Comparison of ENCODE assay signal across 8 cellular contexts in the genomic region with DNA sequence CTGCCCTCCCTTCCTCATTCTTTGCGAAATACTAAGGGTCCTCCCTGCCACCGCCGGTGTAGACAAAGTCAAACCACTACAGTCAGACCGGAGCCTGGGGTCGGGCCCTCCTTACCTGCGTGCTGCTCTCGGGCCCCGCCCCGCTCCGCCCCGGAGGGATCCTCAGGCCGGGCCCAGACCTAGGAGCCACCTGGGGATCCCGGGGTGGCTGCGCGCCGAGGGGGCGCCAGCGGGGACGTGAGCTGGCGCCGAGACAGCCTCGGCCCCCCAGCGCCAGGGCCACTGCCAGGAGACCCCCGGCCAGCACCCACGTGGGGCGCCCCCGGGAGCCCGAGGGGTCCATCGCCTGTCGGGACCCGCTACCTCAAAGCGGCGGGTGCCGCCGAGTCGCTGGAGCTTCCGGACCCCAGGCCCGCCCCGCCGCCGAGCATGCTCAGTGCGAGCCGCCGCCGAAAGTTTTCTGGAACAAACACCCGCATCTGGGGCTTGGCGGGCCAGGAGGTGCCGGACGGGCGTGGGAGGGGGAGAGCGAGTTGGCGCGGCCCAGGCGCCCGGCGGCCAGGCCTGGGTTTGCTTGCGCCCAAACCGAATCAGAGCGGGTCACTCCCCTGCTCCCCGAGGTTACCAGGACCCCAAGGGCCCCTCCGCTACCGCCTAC. TPM values are rescaled to one million over a fixed set of nuclear protein-coding genes. Genes with fewer than 3 reads are reported as not detected.
A peak's percentile ranks its signal among the peaks of the same experiment; 100 is the strongest.
DNase-seq lines count a peak whose midpoint lies in the region; ATAC-seq and TF ChIP-seq lines count a peak whose summit lies in the region.

A gene with protein sequence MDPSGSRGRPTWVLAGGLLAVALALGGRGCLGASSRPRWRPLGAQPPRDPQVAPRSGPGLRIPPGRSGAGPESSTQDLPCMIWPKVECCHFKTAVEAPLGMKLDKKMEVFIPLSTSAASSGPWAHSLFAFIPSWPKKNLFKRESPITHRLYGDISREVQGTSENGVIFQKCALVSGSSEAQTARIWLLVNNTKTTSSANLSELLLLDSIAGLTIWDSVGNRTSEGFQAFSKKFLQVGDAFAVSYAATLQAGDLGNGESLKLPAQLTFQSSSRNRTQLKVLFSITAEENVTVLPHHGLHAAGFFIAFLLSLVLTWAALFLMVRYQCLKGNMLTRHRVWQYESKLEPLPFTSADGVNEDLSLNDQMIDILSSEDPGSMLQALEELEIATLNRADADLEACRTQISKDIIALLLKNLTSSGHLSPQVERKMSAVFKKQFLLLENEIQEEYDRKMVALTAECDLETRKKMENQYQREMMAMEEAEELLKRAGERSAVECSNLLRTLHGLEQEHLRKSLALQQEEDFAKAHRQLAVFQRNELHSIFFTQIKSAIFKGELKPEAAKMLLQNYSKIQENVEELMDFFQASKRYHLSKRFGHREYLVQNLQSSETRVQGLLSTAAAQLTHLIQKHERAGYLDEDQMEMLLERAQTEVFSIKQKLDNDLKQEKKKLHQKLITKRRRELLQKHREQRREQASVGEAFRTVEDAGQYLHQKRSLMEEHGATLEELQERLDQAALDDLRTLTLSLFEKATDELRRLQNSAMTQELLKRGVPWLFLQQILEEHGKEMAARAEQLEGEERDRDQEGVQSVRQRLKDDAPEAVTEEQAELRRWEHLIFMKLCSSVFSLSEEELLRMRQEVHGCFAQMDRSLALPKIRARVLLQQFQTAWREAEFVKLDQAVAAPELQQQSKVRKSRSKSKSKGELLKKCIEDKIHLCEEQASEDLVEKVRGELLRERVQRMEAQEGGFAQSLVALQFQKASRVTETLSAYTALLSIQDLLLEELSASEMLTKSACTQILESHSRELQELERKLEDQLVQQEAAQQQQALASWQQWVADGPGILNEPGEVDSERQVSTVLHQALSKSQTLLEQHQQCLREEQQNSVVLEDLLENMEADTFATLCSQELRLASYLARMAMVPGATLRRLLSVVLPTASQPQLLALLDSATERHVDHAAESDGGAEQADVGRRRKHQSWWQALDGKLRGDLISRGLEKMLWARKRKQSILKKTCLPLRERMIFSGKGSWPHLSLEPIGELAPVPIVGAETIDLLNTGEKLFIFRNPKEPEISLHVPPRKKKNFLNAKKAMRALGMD (minus strand): TSS at position 389 of the 658 bp plus-strand sequence. CDS start 46 bp downstream, at position 343.

- peaks cover 4% of the 10 kb centered on the region for H3K9me3 Mint-ChIP-seq in activated CD8-positive, alpha-beta T cell treated with anti-CD3 and anti-CD28 coated beads for 36 hours

- H3K27ac Mint-ChIP-seq in activated CD8-positive, alpha-beta T cell treated with anti-CD3 and anti-CD28 coated beads for 36 hours = no peak within 1 kb of the TSS

- peak within 1 kb of the TSS; percentile 76 for H3K9ac ChIP-seq in fibroblast of lung (ENCODE audit: insufficient read depth, low read length)

- no peaks in the 10 kb centered on the region for H3K36me3 Mint-ChIP-seq in activated CD8-positive, alpha-beta T cell treated with anti-CD3 and anti-CD28 coated beads for 36 hours (ENCODE audit: low read depth)

- H4K20me1 ChIP-seq in fibroblast of lung (ENCODE audit: control insufficient read depth, extremely low read depth, insufficient read depth, low read length) = no peaks in the 10 kb centered on the region

- peak within 1 kb of the TSS; percentile 76 for H3K27ac ChIP-seq in fibroblast of lung (ENCODE audit: insufficient read depth, low read length)
- H3K27ac ChIP-seq in upper lobe of left lung = peak within 1 kb of the TSS; percentile 70 to 80 (median 76)

- intact Hi-C loops in activated CD8-positive, alpha-beta T cell treated with anti-CD3 and anti-CD28 coated beads for 36 hours (cut with micrococcal nuclease) = no loop called here

- H3K4me1 Mint-ChIP-seq in activated CD8-positive, alpha-beta T cell treated with anti-CD3 and anti-CD28 coated beads for 36 hours (ENCODE audit: low read depth) = peaks cover 22% of the 10 kb centered on the region

- peak within 1 kb of the TSS; percentile 48 for H3K4me3 Mint-ChIP-seq in activated CD8-positive, alpha-beta T cell treated with anti-CD3 and anti-CD28 coated beads for 36 hours

- WGBS in upper lobe of left lung, 2 donors = 13% methylated on average over 31 of the region's 62 CpGs; no CpG with 5 or more reads in 1 of the 2 donors

- POLR2A ChIA-PET in activated CD8-positive, alpha-beta T cell treated with anti-CD3 and anti-CD28 coated beads for 36 hours (lab: Charles Lee) = no interaction called here

- ATAC-seq in activated CD8-positive, alpha-beta T cell treated with anti-CD3 and anti-CD28 coated beads for 36 hours = peak; percentile 28
- ATAC-seq in upper lobe of left lung (ENCODE audit: low FRiP score in 2 of 2) (peak; percentile 4 to 86), GM19452 (IDR thresholded peaks at IDR 0.05; ENCODE audit: unreplicated experiment) (no peak)

- H3K79me2 ChIP-seq in fibroblast of lung (ENCODE audit: control insufficient read depth, insufficient read depth, low read length) = peaks cover 26% of the 10 kb centered on the region

- peak within 1 kb of the TSS; percentile 90 for H2AFZ ChIP-seq in fibroblast of lung (ENCODE audit: low read length)

- CTCF ChIA-PET in activated CD8-positive, alpha-beta T cell treated with anti-CD3 and anti-CD28 coated beads for 36 hours (lab: Charles Lee) = no interaction called here

- H3K27me3 ChIP-seq in fibroblast of lung (ENCODE audit: control insufficient read depth, insufficient read depth, low read length) (no peaks in the 10 kb centered on the region), upper lobe of left lung (peaks cover 0 to 5% (median 1%) of the 10 kb centered on the region in 4 donors)

- H3K4me2 ChIP-seq in fibroblast of lung (ENCODE audit: extremely low read depth, insufficient read depth, low read length) = peak within 1 kb of the TSS; percentile 92

- peak in 1 of 4 donors; percentile 70 for TF ChIP-seq POLR2A in upper lobe of left lung (IDR thresholded peaks at IDR 0.05)

- TF ChIP-seq CTCF in GM20000 (IDR thresholded peaks at IDR 0.05; ENCODE audit: extremely low read depth, missing control alignments) (no peak), fibroblast of lung (conservative IDR thresholded peaks at IDR 0.05 in 1 of 2, IDR thresholded peaks at IDR 0.05 in 1 of 2; ENCODE audit: low read depth in 1 of 2, low read length in 2 of 2) (no peak), upper lobe of left lung (IDR thresholded peaks at IDR 0.05) (no peak)
- TF ChIP-seq CTCF in activated CD8-positive, alpha-beta T cell treated with anti-CD3 and anti-CD28 coated beads for 36 hours (IDR thresholded peaks at IDR 0.05) = no peak

- H3K36me3 ChIP-seq in fibroblast of lung (ENCODE audit: control insufficient read depth, insufficient read depth, low read length) (no peaks in the 10 kb centered on the region), upper lobe of left lung (no peaks in the 10 kb centered on the region)

- DNase-seq in GM20000 (ENCODE audit: low spot score) = peak; percentile 61
- peak; percentile 52 for DNase-seq in activated CD8-positive, alpha-beta T cell treated with anti-CD3 and anti-CD28 coated beads for 36 hours
- DNase-seq in fibroblast of lung (ENCODE audit: low read depth in 2 of 2) = peak; percentile 60 to 67
- peak; percentile 55 for DNase-seq in mucosa of gallbladder (ENCODE audit: low spot score)
- peak; percentile 65 to 94 for DNase-seq in upper lobe of left lung
- no peak for DNase-seq in effector CD4-positive, alpha-beta T cell
- DNase-seq in COLO829 (ENCODE audit: low spot score) = no peak

- H3K4me3 ChIP-seq in fibroblast of lung (replicated peaks in 1 of 4; ENCODE audit: control extremely low read depth in 1 of 4, insufficient read depth in 1 of 4, low read depth in 3 of 4, low read length in 4 of 4) (peak within 1 kb of the TSS; percentile 73 to 88 (median 80)), upper lobe of left lung (peak within 1 kb of the TSS; percentile 52 to 76 (median 63))

- TF ChIP-seq EP300 in upper lobe of left lung (IDR thresholded peaks at IDR 0.05) = no peak

- peaks cover 41% of the 10 kb centered on the region for H3K27me3 Mint-ChIP-seq in activated CD8-positive, alpha-beta T cell treated with anti-CD3 and anti-CD28 coated beads for 36 hours

- H3K4me1 ChIP-seq in fibroblast of lung (ENCODE audit: control insufficient read depth, extremely low read depth, insufficient read depth, low read length) = peaks cover 12% of the 10 kb centered on the region
- H3K4me1 ChIP-seq in upper lobe of left lung = peaks cover 3 to 18% (median 14%) of the 10 kb centered on the region in 4 donors

- H3K9me3 ChIP-seq in fibroblast of lung (ENCODE audit: control insufficient read depth, insufficient read depth, low read depth, low read length) (no peaks in the 10 kb centered on the region), upper lobe of left lung (no peaks in the 10 kb centered on the region)

RNA-seq across cellular contexts. Expression of the gene that starts here (rescaled TPM):
- 1 to 10 TPM in 1 of 2 experiments, under 1 TPM in 1; 0.83 to 1.3 TPM for total RNA-seq in activated CD8-positive, alpha-beta T cell treated with anti-CD3 and anti-CD28 coated beads for 36 hours
- total RNA-seq in fibroblast of lung (15.9 and 16.5 TPM in 2 replicates), mucosa of gallbladder (7.1 TPM), upper lobe of left lung (10 to 100 TPM in 2 of 6 donors, 1 to 10 TPM in 4; 3.2 to 26.2 (median 5.6) TPM)
- polyA plus RNA-seq in fibroblast of lung = 1.3 and 1.4 TPM in 2 replicates
- 3.5 and 4.1 TPM in 2 replicates for polyA plus RNA-seq in fibroblast of lung (2012)
- 2.5 and 7.8 TPM in 2 replicates for polyA minus RNA-seq in fibroblast of lung (ENCODE audit: low replicate concordance)

Comparison
In these comparisons a context has a peak if more than half of its experiments do, and no peak if none do; other contexts are left out.
1. DNase-seq: peak in GM20000 (single experiment), activated CD8-positive, alpha-beta T cell treated with anti-CD3 and anti-CD28 coated beads for 36 hours (single experiment), fibroblast of lung (2 of 2), mucosa of gallbladder (single experiment) and upper lobe of left lung (2 of 2); none in effector CD4-positive, alpha-beta T cell (single experiment) and COLO829 (single experiment).